12 cellular contexts compared by ENCODE assay signal in the genomic region with DNA sequence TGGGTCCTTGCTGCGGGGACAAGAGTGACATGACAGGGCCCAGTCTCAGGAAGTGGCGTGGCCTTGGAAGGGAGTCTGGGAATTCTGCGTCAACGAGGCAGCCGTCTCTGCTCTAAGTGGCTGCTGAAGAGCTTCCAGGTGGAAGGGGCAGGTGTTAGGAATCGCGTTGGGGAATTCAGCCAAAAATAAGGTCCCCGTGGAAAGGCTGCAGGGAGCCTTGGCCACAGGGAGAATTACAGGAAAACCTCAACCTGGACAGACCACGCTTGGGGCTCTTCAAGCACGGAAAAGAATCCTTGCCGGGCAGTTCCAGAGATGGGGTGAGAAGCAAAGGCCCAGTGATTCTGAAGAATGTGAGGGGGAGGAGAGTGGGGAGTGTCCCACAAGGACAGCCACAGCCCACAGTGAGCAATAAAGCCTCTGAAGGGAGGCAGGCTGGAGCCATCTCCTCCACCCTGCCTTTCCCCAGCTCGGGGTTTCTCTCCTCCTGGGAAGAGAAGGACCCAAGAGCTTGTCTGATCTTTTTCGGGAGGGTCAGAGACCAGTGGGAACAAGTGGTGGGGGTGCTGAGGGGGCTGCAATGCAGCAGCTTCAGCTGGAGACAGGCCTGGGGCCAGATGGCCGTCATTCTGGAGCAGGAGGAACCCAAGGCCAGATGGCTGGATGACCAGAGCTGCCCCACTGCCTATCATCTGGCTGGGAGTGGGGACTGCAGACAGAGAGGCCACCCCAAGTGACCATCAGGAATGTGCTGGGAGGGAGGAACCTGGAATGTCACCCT.
A peak's percentile ranks its signal among the peaks of the same experiment; 100 is the strongest.
DNase-seq lines count a peak whose midpoint lies in the region; ATAC-seq and TF ChIP-seq lines count a peak whose summit lies in the region.
"Had no signal": no experiment of that assay in that cellular context is flagged by ENCODE, and none has a peak within 500 bp of the region (broad histone marks: within the 10 kb centered on the region; RNA-seq: fewer than 3 reads in every experiment).

No MANE protein-coding gene starts in this region.

- POLR2A ChIA-PET in activated CD8-positive, alpha-beta T cell treated with anti-CD3 and anti-CD28 coated beads, Interleukin-2, amount 10 ng/mL, durations not matched to agents 7 days and 5 days (lab: Charles Lee), result no interaction called here
- POLR2A ChIA-PET in activated CD8-positive, alpha-beta T cell treated with anti-CD3 and anti-CD28 coated beads for 36 hours (lab: Charles Lee), result no interaction called here

- H3K4me1 Mint-ChIP-seq in activated CD8-positive, alpha-beta T cell treated with anti-CD3 and anti-CD28 coated beads, Interleukin-2, amount 10 ng/mL, durations not matched to agents 7 days and 5 days (ENCODE audit: low read depth), result no peaks in the 10 kb centered on the region
- H3K4me1 Mint-ChIP-seq in activated CD8-positive, alpha-beta T cell treated with anti-CD3 and anti-CD28 coated beads for 36 hours (ENCODE audit: low read depth), result no peaks in the 10 kb centered on the region

- ATAC-seq in activated CD8-positive, alpha-beta T cell treated with anti-CD3 and anti-CD28 coated beads, Interleukin-2, amount 10 ng/mL, durations not matched to agents 7 days and 5 days, result no peak
- ATAC-seq in activated CD8-positive, alpha-beta T cell treated with anti-CD3 and anti-CD28 coated beads for 36 hours, result no peak
- ATAC-seq in left colon, result peak; percentile 31
- ATAC-seq in HG02884 (IDR thresholded peaks at IDR 0.05; ENCODE audit: unreplicated experiment), result no peak

- H3K9me3 ChIP-seq in thyroid gland, result no peaks in the 10 kb centered on the region
- H3K9me3 ChIP-seq: psoas muscle, SJCRH30 had no signal

- H3K36me3 Mint-ChIP-seq in activated CD8-positive, alpha-beta T cell treated with anti-CD3 and anti-CD28 coated beads, Interleukin-2, amount 10 ng/mL, durations not matched to agents 7 days and 5 days (ENCODE audit: low read depth), result no peaks in the 10 kb centered on the region
- H3K36me3 Mint-ChIP-seq in activated CD8-positive, alpha-beta T cell treated with anti-CD3 and anti-CD28 coated beads for 36 hours (ENCODE audit: low read depth), result no peaks in the 10 kb centered on the region

- no peak for DNase-seq in activated CD8-positive, alpha-beta T cell treated with anti-CD3 and anti-CD28 coated beads, Interleukin-2, amount 10 ng/mL, durations not matched to agents 7 days and 5 days
- no peak for DNase-seq in activated CD8-positive, alpha-beta T cell treated with anti-CD3 and anti-CD28 coated beads for 36 hours
- peak; percentile 68 for DNase-seq in SHP77 treated with DMSO at 0.1 percent for 48 hours (lab: John Stamatoyannopoulos, UW)
- peak; percentile 2 to 18 for DNase-seq in left colon
- peak; percentile 87 for DNase-seq in thyroid gland
- DNase-seq in NCI-H748 (lab: John Stamatoyannopoulos, UW; ENCODE audit: unreplicated experiment), result no peak
- no peak for DNase-seq in NAMALWA (ENCODE audit: low spot score)
- DNase-seq: activated naive CD4-positive, alpha-beta T cell treated with anti-CD3 and anti-CD28 coated beads, Interleukin-2, amount 50 U/mL, for 16 hours; central memory CD4-positive, alpha-beta T cell had no signal

- WGBS in thyroid gland, 2 donors, result 33 to 43% methylated on average over 12 to 14 of the region's 14 CpGs

- H3K9me3 Mint-ChIP-seq in activated CD8-positive, alpha-beta T cell treated with anti-CD3 and anti-CD28 coated beads, Interleukin-2, amount 10 ng/mL, durations not matched to agents 7 days and 5 days (ENCODE audit: insufficient read depth), result no peaks in the 10 kb centered on the region
- no peaks in the 10 kb centered on the region for H3K9me3 Mint-ChIP-seq in activated CD8-positive, alpha-beta T cell treated with anti-CD3 and anti-CD28 coated beads for 36 hours

- TF ChIP-seq CTCF in activated CD8-positive, alpha-beta T cell treated with anti-CD3 and anti-CD28 coated beads for 36 hours (IDR thresholded peaks at IDR 0.05), result no peak
- no peak for TF ChIP-seq CTCF in thyroid gland (IDR thresholded peaks at IDR 0.05)

- peaks cover 48 to 61% of the 10 kb centered on the region in 2 donors for H3K4me1 ChIP-seq in thyroid gland
- H3K4me1 ChIP-seq: psoas muscle, SJCRH30 had no signal

- CTCF ChIA-PET in activated CD8-positive, alpha-beta T cell treated with anti-CD3 and anti-CD28 coated beads, Interleukin-2, amount 10 ng/mL, durations not matched to agents 7 days and 5 days (lab: Charles Lee), result no interaction called here
- CTCF ChIA-PET in activated CD8-positive, alpha-beta T cell treated with anti-CD3 and anti-CD28 coated beads for 36 hours (lab: Charles Lee), result no interaction called here

- H3K4me3 Mint-ChIP-seq in activated CD8-positive, alpha-beta T cell treated with anti-CD3 and anti-CD28 coated beads, Interleukin-2, amount 10 ng/mL, durations not matched to agents 7 days and 5 days, result no peak overlapping the region
- H3K4me3 Mint-ChIP-seq in activated CD8-positive, alpha-beta T cell treated with anti-CD3 and anti-CD28 coated beads for 36 hours, result no peak overlapping the region

- peak in 1 of 2 donors; percentile 44 for TF ChIP-seq POLR2A in thyroid gland (IDR thresholded peaks at IDR 0.05)

- H3K27me3 ChIP-seq in thyroid gland, result no peaks in the 10 kb centered on the region
- H3K27me3 ChIP-seq: SJCRH30 had no signal

- H3K4me3 ChIP-seq in thyroid gland (replicated peaks in 1 of 3), result no peak overlapping the region
- H3K4me3 ChIP-seq: psoas muscle, SJCRH30 had no signal

- intact Hi-C loops in activated CD8-positive, alpha-beta T cell treated with anti-CD3 and anti-CD28 coated beads for 36 hours (cut with micrococcal nuclease), result no loop called here
- intact Hi-C loops in left colon (cut with DNase I, micrococcal nuclease) (no loop called here), thyroid gland (cut with DNase I) (loop anchor here (5.0 to 10.0 kb wide), 3 partner anchors 188 to 380 kb away; no protein-coding TSS in a partner anchor)

- no peaks in the 10 kb centered on the region for H3K27me3 Mint-ChIP-seq in activated CD8-positive, alpha-beta T cell treated with anti-CD3 and anti-CD28 coated beads, Interleukin-2, amount 10 ng/mL, durations not matched to agents 7 days and 5 days (ENCODE audit: low read depth)
- no peaks in the 10 kb centered on the region for H3K27me3 Mint-ChIP-seq in activated CD8-positive, alpha-beta T cell treated with anti-CD3 and anti-CD28 coated beads for 36 hours

- peaks cover 0 to 3% of the 10 kb centered on the region in 2 donors for H3K36me3 ChIP-seq in thyroid gland
- H3K36me3 ChIP-seq: SJCRH30 had no signal

- peak overlapping the region; percentile 20 for H3K27ac Mint-ChIP-seq in activated CD8-positive, alpha-beta T cell treated with anti-CD3 and anti-CD28 coated beads, Interleukin-2, amount 10 ng/mL, durations not matched to agents 7 days and 5 days
- no peak overlapping the region for H3K27ac Mint-ChIP-seq in activated CD8-positive, alpha-beta T cell treated with anti-CD3 and anti-CD28 coated beads for 36 hours

- H3K27ac ChIP-seq in thyroid gland, result peak overlapping the region; percentile 81 to 90 (median 85)
- H3K27ac ChIP-seq: psoas muscle, SJCRH30 had no signal

Comparison
In these comparisons a context has a peak if more than half of its experiments do, and no peak if none do; other contexts are left out.
1. DNase-seq: peak in SHP77 treated with DMSO at 0.1 percent for 48 hours (single experiment), left colon (2 of 2) and thyroid gland (2 of 2); none in activated CD8-positive, alpha-beta T cell treated with anti-CD3 and anti-CD28 coated beads, Interleukin-2, amount 10 ng/mL, durations not matched to agents 7 days and 5 days (single experiment), activated CD8-positive, alpha-beta T cell treated with anti-CD3 and anti-CD28 coated beads for 36 hours (single experiment), NCI-H748 (single experiment) and NAMALWA (single experiment).